1 cellular context compared by ENCODE assay signal in genomic region chr7:45027774-45028114, GRCh38.
TF ChIP-seq lines count a peak whose summit lies in the region.

No MANE protein-coding gene starts in this region.

TF ChIP-seq in IMR-90, 13 proteins besides CTCF, POLR2A, EP300 and RAD21:
- TF ChIP-seq MAFK (IDR thresholded peaks at IDR 0.05; ENCODE audit: low read depth, low read length), result no peak
- TF ChIP-seq CHD1 (IDR thresholded peaks at IDR 0.05; ENCODE audit: low read depth, low read length), result no peak
- no peak for TF ChIP-seq MXI1 (IDR thresholded peaks at IDR 0.05; ENCODE audit: borderline replicate concordance, low read depth, low read length)
- no peak for TF ChIP-seq RFX5 (IDR thresholded peaks at IDR 0.05; ENCODE audit: low read depth, low read length)
